ENCODE assay signal across 26 cellular contexts in genomic region chr1:105641407-105641806, GRCh38.
DNase-seq lines count a peak whose midpoint lies in the region; ATAC-seq and TF ChIP-seq lines count a peak whose summit lies in the region.
"Had no signal": no experiment of that assay in that cellular context is flagged by ENCODE, and none has a peak within 500 bp of the region (broad histone marks: within the 10 kb centered on the region; RNA-seq: fewer than 3 reads in every experiment).

No MANE protein-coding gene starts in this region.

- H3K9me3 Mint-ChIP-seq in GM23338 (no peaks in the 10 kb centered on the region), WTC11 (no peaks in the 10 kb centered on the region)
- H3K9me3 Mint-ChIP-seq in activated T-helper 17 cell treated with anti-CD3 and anti-CD28 coated beads, Interleukin-2, amount 50 U/mL, for 72 hours, result peaks cover 21% of the 10 kb centered on the region
- H3K9me3 Mint-ChIP-seq in activated CD4-positive, alpha-beta memory T cell treated with anti-CD3 and anti-CD28 coated beads for 36 hours, result peaks cover 15% of the 10 kb centered on the region

- no peak overlapping the region for H3K4me3 ChIP-seq in GM23338
- no peak overlapping the region for H3K4me3 ChIP-seq in lower leg skin (ENCODE audit: low read depth, poor library complexity, severe bottlenecking)
- H3K4me3 ChIP-seq: BLaER1, K562, PC-9, SJCRH30 had no signal

- H3K36me3 Mint-ChIP-seq in GM23338 (ENCODE audit: low read depth), result no peaks in the 10 kb centered on the region
- no peaks in the 10 kb centered on the region for H3K36me3 Mint-ChIP-seq in WTC11
- no peaks in the 10 kb centered on the region for H3K36me3 Mint-ChIP-seq in activated T-helper 17 cell treated with anti-CD3 and anti-CD28 coated beads, Interleukin-2, amount 50 U/mL, for 72 hours (ENCODE audit: low read depth)
- no peaks in the 10 kb centered on the region for H3K36me3 Mint-ChIP-seq in activated CD4-positive, alpha-beta memory T cell treated with anti-CD3 and anti-CD28 coated beads for 36 hours
- H3K36me3 Mint-ChIP-seq: CD4-positive, CD25-positive, alpha-beta regulatory T cell had no signal

- DNase-seq in GM23338 (ENCODE audit: low spot score) (peak; percentile 32), HT1080 (ENCODE audit: low read depth) (peak; percentile 2), WTC11 (ENCODE audit: low spot score) (no peak), islet precursor cell (peak; percentile 61), lower leg skin (ENCODE audit: low spot score in 2 of 2) (no peak)
- DNase-seq in activated CD4-positive, alpha-beta memory T cell treated with anti-CD3 and anti-CD28 coated beads for 36 hours, result no peak
- DNase-seq: CD4-positive, CD25-positive, alpha-beta regulatory T cell; DMS153; H7; Kasumi-1; MV-4-11; NCI-H1105 treated with DMSO at 0.1 percent for 48 hours; NCI-H146; NCI-H1930; NCI-H2107; NCI-H524 treated with DMSO at 0.1 percent for 48 hours; NCI-H774; PC-9 had no signal

- intact Hi-C loops in activated CD4-positive, alpha-beta memory T cell treated with anti-CD3 and anti-CD28 coated beads for 36 hours (cut with micrococcal nuclease), result no loop called here
- intact Hi-C loops in lower leg skin (cut with DNase I; ENCODE audit: low total_unique reads), result no loop called here

- H3K4me3 Mint-ChIP-seq in GM23338 (no peak overlapping the region), WTC11 (no peak overlapping the region)
- H3K4me3 Mint-ChIP-seq in activated T-helper 17 cell treated with anti-CD3 and anti-CD28 coated beads, Interleukin-2, amount 50 U/mL, for 72 hours, result no peak overlapping the region
- no peak overlapping the region for H3K4me3 Mint-ChIP-seq in activated CD4-positive, alpha-beta memory T cell treated with anti-CD3 and anti-CD28 coated beads for 36 hours
- H3K4me3 Mint-ChIP-seq: CD4-positive, CD25-positive, alpha-beta regulatory T cell had no signal

- no peaks in the 10 kb centered on the region for H3K36me3 ChIP-seq in GM23338 (ENCODE audit: insufficient read depth)
- H3K36me3 ChIP-seq: BLaER1, SJCRH30 had no signal

- H3K27me3 ChIP-seq in GM23338 (ENCODE audit: insufficient read depth), result no peaks in the 10 kb centered on the region
- H3K27me3 ChIP-seq: BLaER1, SJCRH30 had no signal

- no peaks in the 10 kb centered on the region for H4K20me1 ChIP-seq in GM23338 (replicated peaks; ENCODE audit: insufficient read depth)
- H4K20me1 ChIP-seq: BLaER1 had no signal

- CTCF ChIA-PET in WTC11 (lab: Charles Lee), result no interaction called here
- CTCF ChIA-PET in activated CD4-positive, alpha-beta memory T cell treated with anti-CD3 and anti-CD28 coated beads for 36 hours (lab: Charles Lee), result no interaction called here

- no peak overlapping the region for H3K4me2 ChIP-seq in GM23338
- H3K4me2 ChIP-seq: BLaER1, PC-9 had no signal

- peak; percentile 17 to 25; a peak in 2 of 4 replicates for TF ChIP-seq CTCF in GM23338 (conservative IDR thresholded peaks at IDR 0.05; ENCODE audit: low read depth in 2 of 2)
- no peak for TF ChIP-seq CTCF in WTC11 (IDR thresholded peaks at IDR 0.05)
- TF ChIP-seq CTCF in lower leg skin (IDR thresholded peaks at IDR 0.05), result no peak

- no peaks in the 10 kb centered on the region for H3K4me1 ChIP-seq in GM23338 (ENCODE audit: insufficient read depth)
- H3K4me1 ChIP-seq: BLaER1, SJCRH30 had no signal

- no peak for TF ChIP-seq POLR2A in lower leg skin (IDR thresholded peaks at IDR 0.05)

- ATAC-seq in GM23338 (peak; percentile 61), WTC11 (peak; percentile 89), HG03378 (IDR thresholded peaks at IDR 0.05; ENCODE audit: unreplicated experiment) (no peak)
- no peak for ATAC-seq in activated T-helper 17 cell treated with anti-CD3 and anti-CD28 coated beads, Interleukin-2, amount 50 U/mL, for 72 hours (replicated peaks)
- ATAC-seq: K562, Right ventricle myocardium inferior, SK-N-SH treated with all-trans-retinoic acid at 6 μM for 48 hours had no signal

- H3K27ac ChIP-seq in GM23338 (ENCODE audit: low read depth), result no peak overlapping the region
- H3K27ac ChIP-seq: BLaER1, HL-60, PC-9, SJCRH30 had no signal

- no peaks in the 10 kb centered on the region for H3K9me2 ChIP-seq in GM23338 (ENCODE audit: insufficient read depth)

- no peaks in the 10 kb centered on the region for H3K79me2 ChIP-seq in GM23338 (replicated peaks; ENCODE audit: insufficient read depth)

- POLR2A ChIA-PET in WTC11 (lab: Charles Lee), result no interaction called here
- POLR2A ChIA-PET in activated CD4-positive, alpha-beta memory T cell treated with anti-CD3 and anti-CD28 coated beads for 36 hours (lab: Charles Lee), result no interaction called here

- peak overlapping the region; percentile 54; the same call in 1 of the 2 replicates for H2AFZ ChIP-seq in GM23338
- H2AFZ ChIP-seq: PC-9 had no signal

- H3F3A ChIP-seq in GM23338 (replicated peaks; ENCODE audit: low read depth), result no peaks in the 10 kb centered on the region

- H3K27ac Mint-ChIP-seq in GM23338 (no peak overlapping the region; the same call in 1 of the 2 replicates), WTC11 (no peak overlapping the region)
- H3K27ac Mint-ChIP-seq in activated T-helper 17 cell treated with anti-CD3 and anti-CD28 coated beads, Interleukin-2, amount 50 U/mL, for 72 hours, result no peak overlapping the region
- no peak overlapping the region for H3K27ac Mint-ChIP-seq in activated CD4-positive, alpha-beta memory T cell treated with anti-CD3 and anti-CD28 coated beads for 36 hours
- H3K27ac Mint-ChIP-seq: CD4-positive, CD25-positive, alpha-beta regulatory T cell had no signal

- H3K4me1 Mint-ChIP-seq in GM23338 (no peaks in the 10 kb centered on the region), WTC11 (no peaks in the 10 kb centered on the region)
- no peaks in the 10 kb centered on the region for H3K4me1 Mint-ChIP-seq in activated T-helper 17 cell treated with anti-CD3 and anti-CD28 coated beads, Interleukin-2, amount 50 U/mL, for 72 hours
- no peaks in the 10 kb centered on the region for H3K4me1 Mint-ChIP-seq in activated CD4-positive, alpha-beta memory T cell treated with anti-CD3 and anti-CD28 coated beads for 36 hours (ENCODE audit: low read depth)
- H3K4me1 Mint-ChIP-seq: CD4-positive, CD25-positive, alpha-beta regulatory T cell had no signal

- no peaks in the 10 kb centered on the region for H3K27me3 Mint-ChIP-seq in GM23338 (ENCODE audit: insufficient read depth, low read depth, poor library complexity)
- no peaks in the 10 kb centered on the region for H3K27me3 Mint-ChIP-seq in WTC11 (ENCODE audit: low read depth)
- no peaks in the 10 kb centered on the region for H3K27me3 Mint-ChIP-seq in activated T-helper 17 cell treated with anti-CD3 and anti-CD28 coated beads, Interleukin-2, amount 50 U/mL, for 72 hours
- no peaks in the 10 kb centered on the region for H3K27me3 Mint-ChIP-seq in activated CD4-positive, alpha-beta memory T cell treated with anti-CD3 and anti-CD28 coated beads for 36 hours
- H3K27me3 Mint-ChIP-seq: CD4-positive, CD25-positive, alpha-beta regulatory T cell had no signal

- 79 to 90% methylated on average over 1 of the region's 1 CpG for WGBS in lower leg skin, 2 donors

TF ChIP-seq in GM23338, 12 proteins besides CTCF, POLR2A, EP300 and RAD21 (continues in another document):
- TF ChIP-seq CREB1 (CRISPR knock-in tag; IDR thresholded peaks at IDR 0.05; ENCODE audit: low read depth), result no peak
- TF ChIP-seq EZH2phosphoT487 (IDR thresholded peaks at IDR 0.05; ENCODE audit: unreplicated experiment), result no peak

TF ChIP-seq in WTC11, 78 proteins besides CTCF, POLR2A, EP300 and RAD21 (continues in another document):
- TF ChIP-seq HMGA2 (CRISPR knock-in tag; IDR thresholded peaks at IDR 0.05), result no peak
- no peak for TF ChIP-seq ZNF219 (CRISPR knock-in tag; IDR thresholded peaks at IDR 0.05; ENCODE audit: borderline replicate concordance)
- TF ChIP-seq, protein P1, sequence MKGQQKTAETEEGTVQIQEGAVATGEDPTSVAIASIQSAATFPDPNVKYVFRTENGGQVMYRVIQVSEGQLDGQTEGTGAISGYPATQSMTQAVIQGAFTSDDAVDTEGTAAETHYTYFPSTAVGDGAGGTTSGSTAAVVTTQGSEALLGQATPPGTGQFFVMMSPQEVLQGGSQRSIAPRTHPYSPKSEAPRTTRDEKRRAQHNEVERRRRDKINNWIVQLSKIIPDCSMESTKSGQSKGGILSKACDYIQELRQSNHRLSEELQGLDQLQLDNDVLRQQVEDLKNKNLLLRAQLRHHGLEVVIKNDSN (CRISPR knock-in tag; IDR thresholded peaks at IDR 0.05), result no peak
- no peak for TF ChIP-seq NFATC4 (CRISPR knock-in tag; IDR thresholded peaks at IDR 0.05)
- no peak for TF ChIP-seq ATF2 (CRISPR knock-in tag; IDR thresholded peaks at IDR 0.05; ENCODE audit: borderline replicate concordance, low read depth)

Comparison
In these comparisons a context has a peak if more than half of its experiments do, and no peak if none do; other contexts are left out.
1. ATAC-seq: peak in GM23338 (single experiment) and WTC11 (single experiment); none in activated T-helper 17 cell treated with anti-CD3 and anti-CD28 coated beads, Interleukin-2, amount 50 U/mL, for 72 hours (single experiment) and HG03378 (single experiment).
2. DNase-seq: peak in GM23338 (single experiment), HT1080 (single experiment) and islet precursor cell (single experiment); none in WTC11 (single experiment), activated CD4-positive, alpha-beta memory T cell treated with anti-CD3 and anti-CD28 coated beads for 36 hours (single experiment) and lower leg skin (0 of 2).
3. CTCF ChIP-seq: peak in GM23338 (2 of 2); none in WTC11 (single experiment) and lower leg skin (0 of 3).